In genomic region chr5:96280946-96281393, GRCh38 we compare ENCODE assay signal across 20 cellular contexts.
A peak's percentile ranks its signal among the peaks of the same experiment; 100 is the strongest.
DNase-seq lines count a peak whose midpoint lies in the region; ATAC-seq and TF ChIP-seq lines count a peak whose summit lies in the region.
"Had no signal": no experiment of that assay in that cellular context is flagged by ENCODE, and none has a peak within 500 bp of the region (broad histone marks: within the 10 kb centered on the region; RNA-seq: fewer than 3 reads in every experiment).

No MANE protein-coding gene starts in this region.

- H3K27me3 ChIP-seq in breast epithelium (no peaks in the 10 kb centered on the region), Peyer's patch (no peaks in the 10 kb centered on the region)
- H3K27me3 ChIP-seq: uterus had no signal

- no TSS peak for BruUV-seq in MCF 10A (replicated peaks; lab: Mats Ljungman, UMichigan)

- no peak for TF ChIP-seq POLR2A in breast epithelium (IDR thresholded peaks at IDR 0.05)
- no peak for TF ChIP-seq POLR2A in Peyer's patch (IDR thresholded peaks at IDR 0.05)

- no peaks in the 10 kb centered on the region for H3K36me3 ChIP-seq in breast epithelium
- no peaks in the 10 kb centered on the region for H3K36me3 ChIP-seq in Peyer's patch
- H3K36me3 ChIP-seq: uterus had no signal

- ATAC-seq in HG03442 (IDR thresholded peaks at IDR 0.05; ENCODE audit: unreplicated experiment) = no peak
- ATAC-seq: effector memory CD8-positive, alpha-beta T cell; right cardiac atrium had no signal

- POLR2A ChIA-PET in MCF 10A (lab: Yijun Ruan, JAX) = interaction anchor here (0.7 to 1.2 kb wide), 3 partner anchors 12 to 322 kb away, joined by 3 read pairs; no protein-coding TSS in a partner anchor

- intact Hi-C loops in MCF 10A (cut with micrococcal nuclease) (no loop called here), breast epithelium (cut with DNase I; ENCODE audit: low total_unique reads) (no loop called here)
- intact Hi-C loops in activated T-helper 1 cell treated with anti-CD3 and anti-CD28 coated beads, Interleukin-12 subunit alpha, Interleukin-12 subunit beta, Interleukin-2, Interleukin-4 antibody, amounts not matched to agents 30 ng/mL and 10 ng/mL and 1 ng/mL, durations not matched to agents 14 hours and 24 hours and 36 hours (cut with micrococcal nuclease) = loop anchor here (1.0 to 5.0 kb wide), 13 partner anchors 8 to 562 kb away; no protein-coding TSS in a partner anchor

- CTCF ChIA-PET in MCF 10A (lab: Yijun Ruan, JAX) = interaction anchor here (0.7 to 0.9 kb wide), 2 partner anchors 55 to 207 kb away, joined by 3 read pairs; no protein-coding TSS in a partner anchor

- H3K27ac Mint-ChIP-seq in MCF 10A (ENCODE audit: low read depth, unreplicated experiment) = peak overlapping the region; percentile 88
- H3K27ac Mint-ChIP-seq in activated T-helper 1 cell treated with anti-CD3 and anti-CD28 coated beads, Interleukin-12 subunit alpha, Interleukin-12 subunit beta, Interleukin-2, Interleukin-4 antibody, amounts not matched to agents 30 ng/mL and 10 ng/mL and 1 ng/mL, durations not matched to agents 14 hours and 24 hours and 36 hours = peak overlapping the region; percentile 56
- no peak overlapping the region for H3K27ac Mint-ChIP-seq in glutamatergic neuron (ENCODE audit: unreplicated experiment)
- H3K27ac Mint-ChIP-seq: activated naive CD8-positive, alpha-beta T cell had no signal

- H3K27ac ChIP-seq in breast epithelium (no peak overlapping the region), Peyer's patch (no peak overlapping the region)
- H3K27ac ChIP-seq: uterus, VCaP had no signal

- H3K27me3 Mint-ChIP-seq in MCF 10A (ENCODE audit: insufficient read depth, unreplicated experiment) (no peaks in the 10 kb centered on the region), glutamatergic neuron (ENCODE audit: unreplicated experiment) (no peaks in the 10 kb centered on the region)
- peaks cover 4% of the 10 kb centered on the region for H3K27me3 Mint-ChIP-seq in activated T-helper 1 cell treated with anti-CD3 and anti-CD28 coated beads, Interleukin-12 subunit alpha, Interleukin-12 subunit beta, Interleukin-2, Interleukin-4 antibody, amounts not matched to agents 30 ng/mL and 10 ng/mL and 1 ng/mL, durations not matched to agents 14 hours and 24 hours and 36 hours (ENCODE audit: insufficient read depth)

- H3K9me3 Mint-ChIP-seq in MCF 10A (ENCODE audit: unreplicated experiment) = no peaks in the 10 kb centered on the region
- H3K9me3 Mint-ChIP-seq in activated T-helper 1 cell treated with anti-CD3 and anti-CD28 coated beads, Interleukin-12 subunit alpha, Interleukin-12 subunit beta, Interleukin-2, Interleukin-4 antibody, amounts not matched to agents 30 ng/mL and 10 ng/mL and 1 ng/mL, durations not matched to agents 14 hours and 24 hours and 36 hours = no peaks in the 10 kb centered on the region
- H3K9me3 Mint-ChIP-seq in glutamatergic neuron (ENCODE audit: unreplicated experiment) = peaks cover 2% of the 10 kb centered on the region
- H3K9me3 Mint-ChIP-seq: effector memory CD8-positive, alpha-beta T cell had no signal

- no peak for TF ChIP-seq CTCF in MCF 10A (IDR thresholded peaks at IDR 0.05; ENCODE audit: unreplicated experiment)
- no peak for TF ChIP-seq CTCF in breast epithelium (IDR thresholded peaks at IDR 0.05)
- TF ChIP-seq CTCF in glutamatergic neuron (IDR thresholded peaks at IDR 0.05; ENCODE audit: partially characterized antibody, unreplicated experiment) = no peak
- no peak for TF ChIP-seq CTCF in Peyer's patch (IDR thresholded peaks at IDR 0.05)

- H3K4me3 Mint-ChIP-seq in MCF 10A (ENCODE audit: unreplicated experiment) (no peak overlapping the region), glutamatergic neuron (ENCODE audit: unreplicated experiment) (no peak overlapping the region)
- H3K4me3 Mint-ChIP-seq in activated T-helper 1 cell treated with anti-CD3 and anti-CD28 coated beads, Interleukin-12 subunit alpha, Interleukin-12 subunit beta, Interleukin-2, Interleukin-4 antibody, amounts not matched to agents 30 ng/mL and 10 ng/mL and 1 ng/mL, durations not matched to agents 14 hours and 24 hours and 36 hours = no peak overlapping the region
- H3K4me3 Mint-ChIP-seq: activated naive CD8-positive, alpha-beta T cell; effector memory CD8-positive, alpha-beta T cell had no signal

- H3K4me1 Mint-ChIP-seq in MCF 10A (ENCODE audit: insufficient read depth, unreplicated experiment) (peaks cover 15% of the 10 kb centered on the region), glutamatergic neuron (ENCODE audit: low read depth, unreplicated experiment) (no peaks in the 10 kb centered on the region)
- peaks cover 42% of the 10 kb centered on the region for H3K4me1 Mint-ChIP-seq in activated T-helper 1 cell treated with anti-CD3 and anti-CD28 coated beads, Interleukin-12 subunit alpha, Interleukin-12 subunit beta, Interleukin-2, Interleukin-4 antibody, amounts not matched to agents 30 ng/mL and 10 ng/mL and 1 ng/mL, durations not matched to agents 14 hours and 24 hours and 36 hours (ENCODE audit: low read depth)

- no peak overlapping the region for H3K4me3 ChIP-seq in breast epithelium
- no peak overlapping the region for H3K4me3 ChIP-seq in Peyer's patch
- H3K4me3 ChIP-seq: uterus had no signal

- H3K9me3 ChIP-seq in breast epithelium (no peaks in the 10 kb centered on the region), Peyer's patch (no peaks in the 10 kb centered on the region)
- H3K9me3 ChIP-seq: uterus had no signal

- no peaks in the 10 kb centered on the region for H3K36me3 Mint-ChIP-seq in MCF 10A (ENCODE audit: insufficient read depth, unreplicated experiment)
- H3K36me3 Mint-ChIP-seq in activated T-helper 1 cell treated with anti-CD3 and anti-CD28 coated beads, Interleukin-12 subunit alpha, Interleukin-12 subunit beta, Interleukin-2, Interleukin-4 antibody, amounts not matched to agents 30 ng/mL and 10 ng/mL and 1 ng/mL, durations not matched to agents 14 hours and 24 hours and 36 hours (ENCODE audit: low read depth) = peaks cover 1% of the 10 kb centered on the region
- peaks cover 10% of the 10 kb centered on the region for H3K36me3 Mint-ChIP-seq in glutamatergic neuron (ENCODE audit: unreplicated experiment)
- H3K36me3 Mint-ChIP-seq: activated naive CD8-positive, alpha-beta T cell had no signal

- DNase-seq in MCF 10A (ENCODE audit: unreplicated experiment) (no peak), breast epithelium (ENCODE audit: low spot score in 2 of 2) (no peak), fibroblast of gingiva (ENCODE audit: low read depth) (peak; percentile 64), activated gamma-delta T cell (lab: John Stamatoyannopoulos, UW) (no peak), glutamatergic neuron (no peak), Peyer's patch (no peak)
- no peak for DNase-seq in activated T-helper 1 cell treated with anti-CD3 and anti-CD28 coated beads, Interleukin-12 subunit alpha, Interleukin-12 subunit beta, Interleukin-2, Interleukin-4 antibody, amounts not matched to agents 30 ng/mL and 10 ng/mL and 1 ng/mL, durations not matched to agents 14 hours and 24 hours and 36 hours (ENCODE audit: low spot score)
- DNase-seq: activated CD4-positive, alpha-beta T cell treated with anti-CD3 and anti-CD28 coated beads, Interleukin-2, amount 50 U/mL, for 48 hours; DMS 273 treated with DMSO at 0.1 percent for 48 hours; effector memory CD8-positive, alpha-beta T cell; kidney; MM.1S; NCI-H1436 treated with DMSO at 0.1 percent for 48 hours; NCI-H69; right cardiac atrium; SHP77; uterus had no signal

- H3K4me1 ChIP-seq in breast epithelium = no peaks in the 10 kb centered on the region
- no peaks in the 10 kb centered on the region for H3K4me1 ChIP-seq in Peyer's patch
- H3K4me1 ChIP-seq: uterus had no signal
